In genomic region chr13:72891423-72891822, GRCh38 we compare ENCODE assay signal across 20 cellular contexts.
DNase-seq lines count a peak whose midpoint lies in the region; ATAC-seq, FAIRE-seq and TF ChIP-seq lines count a peak whose summit lies in the region.
"Had no signal": no experiment of that assay in that cellular context is flagged by ENCODE, and none has a peak within 500 bp of the region (broad histone marks: within the 10 kb centered on the region; RNA-seq: fewer than 3 reads in every experiment).

No MANE protein-coding gene starts in this region.

- ATAC-seq in left ventricle myocardium superior (peak; percentile 20), psoas muscle (peak in 3 of 4 donors; percentile 46 to 83 (median 72)), gastroesophageal sphincter (no peak)
- ATAC-seq: CD8-positive, alpha-beta T cell had no signal

- H3K9me3 ChIP-seq in left ventricle myocardium inferior (replicated peaks) = no peaks in the 10 kb centered on the region
- no peaks in the 10 kb centered on the region for H3K9me3 ChIP-seq in psoas muscle
- no peaks in the 10 kb centered on the region for H3K9me3 ChIP-seq in gastroesophageal sphincter
- H3K9me3 ChIP-seq: Caco-2 had no signal

- intact Hi-C loops in left ventricle myocardium superior (cut with micrococcal nuclease) = no loop called here
- intact Hi-C loops in left ventricle myocardium inferior (cut with micrococcal nuclease) = no loop called here
- intact Hi-C loops in psoas muscle (cut with DNase I) = no loop called here

- H3K36me3 ChIP-seq in left ventricle myocardium inferior (peaks cover 12% of the 10 kb centered on the region), psoas muscle (ENCODE audit: insufficient read depth in 1 of 2, low read depth in 1 of 2) (peaks cover 3 to 10% of the 10 kb centered on the region in 2 donors), gastroesophageal sphincter (peaks cover 0 to 10% of the 10 kb centered on the region in 2 donors)

- peaks cover 6% of the 10 kb centered on the region for H3K4me1 ChIP-seq in left ventricle myocardium inferior
- no peaks in the 10 kb centered on the region for H3K4me1 ChIP-seq in psoas muscle
- H3K4me1 ChIP-seq in gastroesophageal sphincter = no peaks in the 10 kb centered on the region
- H3K4me1 ChIP-seq: BLaER1 treated with 17β-estradiol and CSF1 and Interleukin-3, amounts not matched to agents 10 nM and 100 nM; Caco-2 had no signal

- no peak for TF ChIP-seq POLR2A in GM12892 (IDR thresholded peaks at IDR 0.05; ENCODE audit: low read depth, low read length)
- no peak for TF ChIP-seq POLR2A in gastroesophageal sphincter (IDR thresholded peaks at IDR 0.05)

- TF ChIP-seq EP300 in gastroesophageal sphincter (IDR thresholded peaks at IDR 0.05) = no peak

- H3K4me3 ChIP-seq in left ventricle myocardium inferior = no peak overlapping the region
- no peak overlapping the region for H3K4me3 ChIP-seq in psoas muscle
- H3K4me3 ChIP-seq in gastroesophageal sphincter = no peak overlapping the region
- H3K4me3 ChIP-seq: BLaER1 treated with 17β-estradiol and CSF1 and Interleukin-3, amounts not matched to agents 10 nM and 100 nM had no signal

- no peaks in the 10 kb centered on the region for H3K27me3 ChIP-seq in left ventricle myocardium inferior (ENCODE audit: low read depth)
- no peaks in the 10 kb centered on the region for H3K27me3 ChIP-seq in psoas muscle (ENCODE audit: insufficient read depth in 3 of 3, low read length in 2 of 3)
- no peaks in the 10 kb centered on the region for H3K27me3 ChIP-seq in gastroesophageal sphincter
- H3K27me3 ChIP-seq: BLaER1 treated with 17β-estradiol and CSF1 and Interleukin-3, amounts not matched to agents 10 nM and 100 nM had no signal

- H3K27ac ChIP-seq in left ventricle myocardium inferior (replicated peaks) = no peak overlapping the region
- H3K27ac ChIP-seq in psoas muscle = no peak overlapping the region
- H3K27ac ChIP-seq in gastroesophageal sphincter = no peak overlapping the region
- H3K27ac ChIP-seq: BLaER1 treated with 17β-estradiol and CSF1 and Interleukin-3, amounts not matched to agents 10 nM and 100 nM; C4-2B had no signal

- TF ChIP-seq CTCF in left ventricle myocardium inferior (IDR thresholded peaks at IDR 0.05; ENCODE audit: borderline replicate concordance) (no peak), psoas muscle (IDR thresholded peaks at IDR 0.05) (no peak), GM13977 (IDR thresholded peaks at IDR 0.05; ENCODE audit: extremely low read depth, insufficient read depth, missing control alignments) (no peak), gastroesophageal sphincter (IDR thresholded peaks at IDR 0.05) (no peak)

- in situ Hi-C loops in GM13977 (cut with MboI; ENCODE audit: low pct_unique_long_range_greater_than_20kb, low sequenced_read_pairs, unreplicated experiment) = no loop called here

- no peak for DNase-seq in left ventricle myocardium superior
- no peak for DNase-seq in left ventricle myocardium inferior
- DNase-seq in GM12892 (ENCODE audit: insufficient read length) = no peak
- DNase-seq in psoas muscle = no peak
- no peak for DNase-seq in GM13977 (ENCODE audit: low spot score)
- no peak for DNase-seq in activated naive CD4-positive, alpha-beta T cell treated with anti-CD3 and anti-CD28 coated beads, Interleukin-2, amount 50 U/mL, for 16 hours
- DNase-seq: 8988T; ACHN; AML-193; Caco-2; Calu3; CD4-positive, alpha-beta T cell; CD8-positive, alpha-beta T cell; DMS79 treated with DMSO at 0.1 percent for 48 hours; GF-D8 had no signal

- FAIRE-seq in GM12892 (lab: Jason Lieb, UNC) = peak; percentile 42
- FAIRE-seq: G401.6, GM12891 had no signal

- WGBS in psoas muscle, 3 donors = 46 to 68% (median 65%) methylated on average over 3 of the region's 3 CpGs
- 91 to 98% methylated on average over 3 of the region's 3 CpGs for WGBS in gastroesophageal sphincter (ENCODE audit: low coverage in 1 of 2), 2 donors
